In genomic region chr3:122907471-122907870, GRCh38 we compare ENCODE assay signal across 16 cellular contexts.
DNase-seq lines count a peak whose midpoint lies in the region; ATAC-seq and TF ChIP-seq lines count a peak whose summit lies in the region.
"Had no signal": no experiment of that assay in that cellular context is flagged by ENCODE, and none has a peak within 500 bp of the region (broad histone marks: within the 10 kb centered on the region; RNA-seq: fewer than 3 reads in every experiment).

No MANE protein-coding gene starts in this region.

- ATAC-seq in heart right ventricle = no peak
- no peak for ATAC-seq in activated T-helper 17 cell treated with anti-CD3 and anti-CD28 coated beads, Interleukin-2, amount 50 U/mL, for 72 hours (replicated peaks)
- ATAC-seq: GM23338 had no signal

- H3K36me3 Mint-ChIP-seq in glutamatergic neuron (ENCODE audit: unreplicated experiment) = peaks cover 14% of the 10 kb centered on the region
- no peaks in the 10 kb centered on the region for H3K36me3 Mint-ChIP-seq in activated T-helper 17 cell treated with anti-CD3 and anti-CD28 coated beads, Interleukin-2, amount 50 U/mL, for 72 hours (ENCODE audit: low read depth)
- H3K36me3 Mint-ChIP-seq: CD4-positive, alpha-beta memory T cell had no signal

- H3K36me3 ChIP-seq in heart right ventricle (peaks cover 0 to 18% (median 0%) of the 10 kb centered on the region in 9 donors), tibial nerve (no peaks in the 10 kb centered on the region)
- H3K36me3 ChIP-seq: HAP-1 had no signal

- H3K4me1 ChIP-seq in heart right ventricle = no peaks in the 10 kb centered on the region
- H3K4me1 ChIP-seq in tibial nerve = no peaks in the 10 kb centered on the region
- H3K4me1 ChIP-seq: HAP-1 had no signal

- no peak overlapping the region for H3K4me3 Mint-ChIP-seq in glutamatergic neuron (ENCODE audit: unreplicated experiment)
- no peak overlapping the region for H3K4me3 Mint-ChIP-seq in activated T-helper 17 cell treated with anti-CD3 and anti-CD28 coated beads, Interleukin-2, amount 50 U/mL, for 72 hours
- H3K4me3 Mint-ChIP-seq: CD4-positive, alpha-beta memory T cell; GM23338; HFFc6 had no signal

- intact Hi-C loops in cardiac septum (cut with DNase I) = no loop called here
- intact Hi-C loops in heart right ventricle (cut with DNase I) = no loop called here

- peaks cover 19% of the 10 kb centered on the region for H3K4me1 Mint-ChIP-seq in glutamatergic neuron (ENCODE audit: low read depth, unreplicated experiment)
- no peaks in the 10 kb centered on the region for H3K4me1 Mint-ChIP-seq in activated T-helper 17 cell treated with anti-CD3 and anti-CD28 coated beads, Interleukin-2, amount 50 U/mL, for 72 hours

- no peak for TF ChIP-seq POLR2A in tibial nerve (IDR thresholded peaks at IDR 0.05)

- H3K9me3 ChIP-seq in heart right ventricle = peaks cover 0 to 7% (median 0%) of the 10 kb centered on the region in 11 donors
- H3K9me3 ChIP-seq in tibial nerve = peaks cover 0 to 6% (median 0%) of the 10 kb centered on the region in 4 donors

- H3K27ac ChIP-seq in heart right ventricle (no peak overlapping the region), tibial nerve (no peak overlapping the region)

- no peak overlapping the region for H3K4me3 ChIP-seq in heart right ventricle
- H3K4me3 ChIP-seq in tibial nerve = no peak overlapping the region
- H3K4me3 ChIP-seq: GM23338, HAP-1 had no signal

- H3K27ac Mint-ChIP-seq in glutamatergic neuron (ENCODE audit: unreplicated experiment) = peak overlapping the region; percentile 17
- no peak overlapping the region for H3K27ac Mint-ChIP-seq in activated T-helper 17 cell treated with anti-CD3 and anti-CD28 coated beads, Interleukin-2, amount 50 U/mL, for 72 hours
- H3K27ac Mint-ChIP-seq: CD4-positive, alpha-beta memory T cell; GM23338; HFFc6 had no signal

- peaks cover 0 to 15% (median 0%) of the 10 kb centered on the region in 7 donors for H3K27me3 ChIP-seq in heart right ventricle
- peaks cover 0 to 7% of the 10 kb centered on the region in 2 donors for H3K27me3 ChIP-seq in tibial nerve

- DNase-seq in cardiac septum (ENCODE audit: low spot score) (peak; percentile 53), heart right ventricle (no peak), ecto neural progenitor cell (ENCODE audit: low spot score) (peak; percentile 27), glutamatergic neuron (no peak), tibial nerve (ENCODE audit: low spot score in 2 of 2) (no peak)
- DNase-seq: C1 segment of cervical spinal cord; Calu3; CD4-positive, alpha-beta memory T cell; COR-L47; DMS53; DMS79 treated with DMSO at 0.1 percent for 48 hours; GF-D8; HFFc6 had no signal

- peaks cover 1% of the 10 kb centered on the region for H3K9me3 Mint-ChIP-seq in glutamatergic neuron (ENCODE audit: unreplicated experiment)
- peaks cover 8% of the 10 kb centered on the region for H3K9me3 Mint-ChIP-seq in activated T-helper 17 cell treated with anti-CD3 and anti-CD28 coated beads, Interleukin-2, amount 50 U/mL, for 72 hours
- H3K9me3 Mint-ChIP-seq: GM23338 had no signal

- TF ChIP-seq CTCF in heart right ventricle (IDR thresholded peaks at IDR 0.05) (no peak), glutamatergic neuron (IDR thresholded peaks at IDR 0.05; ENCODE audit: partially characterized antibody, unreplicated experiment) (no peak), tibial nerve (IDR thresholded peaks at IDR 0.05) (no peak)

- 93 to 97% methylated on average over 4 of the region's 4 CpGs for WGBS in heart right ventricle, 2 donors
- WGBS in tibial nerve, 2 donors = 92 to 96% methylated on average over 4 of the region's 4 CpGs

- no peak for TF ChIP-seq EP300 in tibial nerve (IDR thresholded peaks at IDR 0.05)

- peaks cover 6% of the 10 kb centered on the region for H3K27me3 Mint-ChIP-seq in glutamatergic neuron (ENCODE audit: unreplicated experiment)
- peaks cover 20% of the 10 kb centered on the region for H3K27me3 Mint-ChIP-seq in activated T-helper 17 cell treated with anti-CD3 and anti-CD28 coated beads, Interleukin-2, amount 50 U/mL, for 72 hours

Comparison
In these comparisons a context has a peak if more than half of its experiments do, and no peak if none do; other contexts are left out.
1. DNase-seq: peak in cardiac septum (single experiment) and ecto neural progenitor cell (single experiment); none in heart right ventricle (0 of 2), glutamatergic neuron (single experiment) and tibial nerve (0 of 2).